ENCODE assay signal across 1 cellular context in genomic region chr7:23298885-23299769, GRCh38.
A peak's percentile ranks its signal among the peaks of the same experiment; 100 is the strongest.
TF ChIP-seq lines count a peak whose summit lies in the region.

TSS of gene MALSU1 (plus strand) at chr7:23299339. CDS start at chr7:23299353, 14 bp downstream.

TF ChIP-seq in A549, 52 proteins besides CTCF, POLR2A, EP300 and RAD21 (continued from another document):
- no peak for TF ChIP-seq HMGXB4 (CRISPR knock-in tag; IDR thresholded peaks at IDR 0.05; ENCODE audit: borderline replicate concordance)
- TF ChIP-seq MYC (IDR thresholded peaks at IDR 0.05; ENCODE audit: borderline replicate concordance, low read length): peak; percentile 42; the same call in 1 of the 2 replicates
- no peak for TF ChIP-seq MAZ (IDR thresholded peaks at IDR 0.05; ENCODE audit: borderline replicate concordance, low read depth, low read length)
- no peak for TF ChIP-seq CBX2 (IDR thresholded peaks at IDR 0.05; ENCODE audit: borderline replicate concordance, low read depth)
- TF ChIP-seq CHD4 (IDR thresholded peaks at IDR 0.05; ENCODE audit: borderline replicate concordance): no peak
- no peak for TF ChIP-seq MAFK (IDR thresholded peaks at IDR 0.05; ENCODE audit: partially characterized antibody)
- no peak for TF ChIP-seq SREBF2 (IDR thresholded peaks at IDR 0.05)
- TF ChIP-seq ZSCAN20 (CRISPR knock-in tag; IDR thresholded peaks at IDR 0.05): no peak
- TF ChIP-seq SMC3 (IDR thresholded peaks at IDR 0.05): no peak
- TF ChIP-seq ZFP36 (IDR thresholded peaks at IDR 0.05; ENCODE audit: borderline replicate concordance, partially characterized antibody): no peak
- TF ChIP-seq CHD2 (IDR thresholded peaks at IDR 0.05; ENCODE audit: low read length, partially characterized antibody): peak; percentile 8
- TF ChIP-seq HOXB5 (CRISPR knock-in tag; IDR thresholded peaks at IDR 0.05): no peak
- no peak; the same call in 1 of the 2 replicates for TF ChIP-seq REST (IDR thresholded peaks at IDR 0.05)
- TF ChIP-seq TP53 (CRISPR knock-in tag; IDR thresholded peaks at IDR 0.05): no peak
- TF ChIP-seq ZNF302 (CRISPR knock-in tag; IDR thresholded peaks at IDR 0.05): peak; percentile 53; the same call in 1 of the 2 replicates
- peak; percentile 60; the same call in 1 of the 2 replicates for TF ChIP-seq POLR2AphosphoS2 (conservative IDR thresholded peaks at IDR 0.05; ENCODE audit: low read length)
- no peak for TF ChIP-seq KDM1A (IDR thresholded peaks at IDR 0.05; ENCODE audit: low read depth)
- no peak for TF ChIP-seq E2F6 (IDR thresholded peaks at IDR 0.05; ENCODE audit: borderline replicate concordance, low read depth)
- peak; percentile 97 for TF ChIP-seq PHF8 (IDR thresholded peaks at IDR 0.05; ENCODE audit: borderline replicate concordance, low read depth)
- TF ChIP-seq BHLHE40 (IDR thresholded peaks at IDR 0.05; ENCODE audit: low read depth, low read length): no peak
- no peak for TF ChIP-seq NPAS2 (CRISPR knock-in tag; IDR thresholded peaks at IDR 0.05; ENCODE audit: borderline replicate concordance)
- TF ChIP-seq HOXB13 (CRISPR knock-in tag; IDR thresholded peaks at IDR 0.05; ENCODE audit: low read depth): 0 out of 2 replicates have a peak, but pooled peaks have one; percentile 40
- no peak for TF ChIP-seq ZC3H11A (IDR thresholded peaks at IDR 0.05)
- no peak for TF ChIP-seq GATA3 (IDR thresholded peaks at IDR 0.05; ENCODE audit: borderline replicate concordance)
- no peak for TF ChIP-seq FOSL2 (IDR thresholded peaks at IDR 0.05)
- TF ChIP-seq FOSL2 (CRISPR knock-in tag; IDR thresholded peaks at IDR 0.05): no peak
- TF ChIP-seq ELK1 (IDR thresholded peaks at IDR 0.05; ENCODE audit: low read depth, low read length): no peak
- TF ChIP-seq NR3C1 (IDR thresholded peaks at IDR 0.05): no peak
- TF ChIP-seq USF2 (IDR thresholded peaks at IDR 0.05): no peak
- TF ChIP-seq MAX (IDR thresholded peaks at IDR 0.05): peak; percentile 76
- no peak for TF ChIP-seq CBX8 (IDR thresholded peaks at IDR 0.05)
- TF ChIP-seq CEBPB (IDR thresholded peaks at IDR 0.05): no peak
- no peak for TF ChIP-seq HES2 (IDR thresholded peaks at IDR 0.05)
- TF ChIP-seq ESRRA (IDR thresholded peaks at IDR 0.05; ENCODE audit: borderline replicate concordance, low read length): no peak
- 0 out of 2 replicates have a peak, but pooled peaks have one; percentile 36 for TF ChIP-seq TFCP2L1 (CRISPR knock-in tag; IDR thresholded peaks at IDR 0.05)
- TF ChIP-seq RARB (CRISPR knock-in tag; IDR thresholded peaks at IDR 0.05): no peak
- TF ChIP-seq RCOR1 (IDR thresholded peaks at IDR 0.05; ENCODE audit: low read depth, low read length): no peak
